ENCODE assay signal across 14 cellular contexts in genomic region chr2:141595531-141595930, GRCh38.
DNase-seq lines count a peak whose midpoint lies in the region; TF ChIP-seq lines count a peak whose summit lies in the region.
"Had no signal": no experiment of that assay in that cellular context is flagged by ENCODE, and none has a peak within 500 bp of the region (broad histone marks: within the 10 kb centered on the region; RNA-seq: fewer than 3 reads in every experiment).

No MANE protein-coding gene starts in this region.

- H3K9ac ChIP-seq in mesenchymal stem cell (ENCODE audit: low read length) = no peak overlapping the region
- H3K9ac ChIP-seq: BLaER1 had no signal

- no peak overlapping the region for H3K27ac ChIP-seq in mesenchymal stem cell (ENCODE audit: low read length, poor library complexity, severe bottlenecking)
- H3K27ac ChIP-seq: 22Rv1, BLaER1, HL-60 had no signal

- no peak overlapping the region for H3K14ac ChIP-seq in mesenchymal stem cell (ENCODE audit: low read length in 2 of 2)

- no peak overlapping the region for H3K18ac ChIP-seq in mesenchymal stem cell (ENCODE audit: low read depth in 1 of 2, low read length in 2 of 2)

- peaks cover 13% of the 10 kb centered on the region for H3K9me3 ChIP-seq in mesenchymal stem cell (ENCODE audit: control insufficient read depth, low read length)
- H3K9me3 ChIP-seq: Caco-2 had no signal

- H2BK15ac ChIP-seq in mesenchymal stem cell (ENCODE audit: low read depth, poor library complexity, severe bottlenecking) = no peak overlapping the region

- H4K8ac ChIP-seq in mesenchymal stem cell (ENCODE audit: low read length) = no peak overlapping the region

- WGBS in mesenchymal stem cell = 100% methylated on average over 1 of the region's 3 CpGs

- no peak overlapping the region for H4K91ac ChIP-seq in mesenchymal stem cell (ENCODE audit: low read length)

- H3K4me3 ChIP-seq in mesenchymal stem cell (ENCODE audit: insufficient read depth in 1 of 2, low read depth in 1 of 2, low read length in 2 of 2) = no peak overlapping the region
- H3K4me3 ChIP-seq: BLaER1 had no signal

- H3K23ac ChIP-seq in mesenchymal stem cell (ENCODE audit: low read length in 2 of 2) = no peak overlapping the region

- DNase-seq in Ammon's horn (ENCODE audit: low spot score) (peak; percentile 38), HCEC 1CT (peak; percentile 17), NCI-H446 (lab: John Stamatoyannopoulos, UW) (peak; percentile 27 to 56), cerebellar cortex (ENCODE audit: low spot score) (peak; percentile 89), mesenchymal stem cell (no peak), inferior parietal cortex (ENCODE audit: extremely low spot score) (no peak), GM13977 (ENCODE audit: low spot score) (no peak)
- DNase-seq in stimulated activated CD4-positive, alpha-beta T cell treated with anti-CD3 and anti-CD28 coated beads, Interleukin-4, amount 100 ng/mL, for 24 hours = no peak
- DNase-seq: Caco-2; CD8-positive, alpha-beta memory T cell; DMS79 had no signal

- no peak overlapping the region for H2BK5ac ChIP-seq in mesenchymal stem cell (ENCODE audit: low read depth, low read length, poor library complexity, severe bottlenecking)

- H3K4me2 ChIP-seq in mesenchymal stem cell (ENCODE audit: low read length, poor library complexity, severe bottlenecking) = no peak overlapping the region
- H3K4me2 ChIP-seq: BLaER1 had no signal

- H2AK5ac ChIP-seq in mesenchymal stem cell (ENCODE audit: low read length, severe bottlenecking) = no peak overlapping the region

- H2BK12ac ChIP-seq in mesenchymal stem cell (ENCODE audit: low read length in 2 of 2) = no peak overlapping the region

- H3K27me3 ChIP-seq in mesenchymal stem cell (ENCODE audit: control insufficient read depth in 1 of 2, insufficient read depth in 1 of 2, low read length in 2 of 2) = no peaks in the 10 kb centered on the region
- H3K27me3 ChIP-seq: BLaER1 had no signal

- H3K79me1 ChIP-seq in mesenchymal stem cell (replicated peaks; ENCODE audit: low read length, poor library complexity, severe bottlenecking) = no peaks in the 10 kb centered on the region

- H3K4me1 ChIP-seq in mesenchymal stem cell (ENCODE audit: control insufficient read depth, insufficient read depth, low read depth, low read length) = no peaks in the 10 kb centered on the region
- H3K4me1 ChIP-seq: BLaER1, Caco-2 had no signal

- H3K36me3 ChIP-seq in mesenchymal stem cell (ENCODE audit: control insufficient read depth in 1 of 2, insufficient read depth in 2 of 2, low read depth in 1 of 2, low read length in 2 of 2) = no peaks in the 10 kb centered on the region
- H3K36me3 ChIP-seq: BLaER1 had no signal

- in situ Hi-C loops in GM13977 (cut with MboI; ENCODE audit: low pct_unique_long_range_greater_than_20kb, low sequenced_read_pairs, unreplicated experiment) = no loop called here

- H2BK120ac ChIP-seq in mesenchymal stem cell (ENCODE audit: low read depth, low read length) = no peak overlapping the region

- H2AFZ ChIP-seq in mesenchymal stem cell (ENCODE audit: low read depth, low read length) = no peak overlapping the region

- no peak for TF ChIP-seq CTCF in GM13977 (IDR thresholded peaks at IDR 0.05; ENCODE audit: extremely low read depth, insufficient read depth, missing control alignments)

- H3K4ac ChIP-seq in mesenchymal stem cell (ENCODE audit: low read depth in 1 of 2, low read length in 2 of 2) = no peak overlapping the region

Comparison
In these comparisons a context has a peak if more than half of its experiments do, and no peak if none do; other contexts are left out.
1. DNase-seq: peak in Ammon's horn (single experiment), HCEC 1CT (single experiment), NCI-H446 (2 of 2) and cerebellar cortex (single experiment); none in mesenchymal stem cell (single experiment), inferior parietal cortex (single experiment), stimulated activated CD4-positive, alpha-beta T cell treated with anti-CD3 and anti-CD28 coated beads, Interleukin-4, amount 100 ng/mL, for 24 hours (single experiment) and GM13977 (single experiment).